In genomic region chr22:39773503-39773902, GRCh38 we compare ENCODE assay signal across 1 cellular context.
TF ChIP-seq lines count a peak whose summit lies in the region.

No MANE protein-coding gene starts in this region.

TF ChIP-seq in H1, 55 proteins besides CTCF, POLR2A, EP300 and RAD21:
- TF ChIP-seq CEBPB (IDR thresholded peaks at IDR 0.05; ENCODE audit: low read depth, low read length) (no peak), TAF7 (optimal IDR thresholded peaks at IDR 0.05; ENCODE audit: borderline replicate concordance, low read depth, low read length) (no peak), EGR1 (IDR thresholded peaks at IDR 0.05; ENCODE audit: borderline replicate concordance, low read depth, low read length) (no peak), EZH2 (IDR thresholded peaks at IDR 0.05; ENCODE audit: low read depth, low read length, severe bottlenecking) (no peak), CTBP2 (IDR thresholded peaks at IDR 0.05; ENCODE audit: borderline replicate concordance, insufficient read depth, insufficient read length, low read length) (no peak), RBBP5 (IDR thresholded peaks at IDR 0.05; ENCODE audit: borderline replicate concordance, low read depth, low read length) (no peak), TEAD4 (IDR thresholded peaks at IDR 0.05; ENCODE audit: low read depth, low read length) (no peak), CHD2 (IDR thresholded peaks at IDR 0.05; ENCODE audit: low read length) (no peak), CHD7 (IDR thresholded peaks at IDR 0.05; ENCODE audit: insufficient replicate concordance, low read length) (no peak), RXRA (IDR thresholded peaks at IDR 0.05; ENCODE audit: insufficient read depth, low read depth, low read length) (no peak), SRF (IDR thresholded peaks at IDR 0.05; ENCODE audit: low read depth, low read length) (no peak), KDM5A (IDR thresholded peaks at IDR 0.05; ENCODE audit: low read length) (no peak), SIX5 (IDR thresholded peaks at IDR 0.05; ENCODE audit: low read depth, low read length) (no peak), TCF12 (IDR thresholded peaks at IDR 0.05; ENCODE audit: low read depth, low read length) (no peak), E2F6 (IDR thresholded peaks at IDR 0.05) (no peak), CBX5 (IDR thresholded peaks at IDR 0.05; ENCODE audit: low read depth, low read length) (no peak), SP2 (IDR thresholded peaks at IDR 0.05; ENCODE audit: low read length) (no peak), TBP (IDR thresholded peaks at IDR 0.05; ENCODE audit: low read depth, low read length) (no peak)
